17 cellular contexts compared by ENCODE assay signal in genomic region chr19:56097776-56098175, GRCh38. TPM values are rescaled to one million over a fixed set of nuclear protein-coding genes. Genes with fewer than 3 reads are reported as not detected.
A peak's percentile ranks its signal among the peaks of the same experiment; 100 is the strongest.
DNase-seq lines count a peak whose midpoint lies in the region; ATAC-seq and TF ChIP-seq lines count a peak whose summit lies in the region.
"Had no signal": no experiment of that assay in that cellular context is flagged by ENCODE, and none has a peak within 500 bp of the region (broad histone marks: within the 10 kb centered on the region; RNA-seq: fewer than 3 reads in every experiment).

No MANE protein-coding gene starts in this region.

- H3K79me2 ChIP-seq in osteoblast (ENCODE audit: insufficient read depth, low read length): peaks cover 78% of the 10 kb centered on the region

- H3K4me1 ChIP-seq in right cardiac atrium (ENCODE audit: control insufficient read depth, insufficient read depth, low read length) (peaks cover 4% of the 10 kb centered on the region), BLaER1 (peaks cover 36% of the 10 kb centered on the region), osteoblast (ENCODE audit: insufficient read depth, low read length) (no peaks in the 10 kb centered on the region)

- DNase-seq in Right ventricle myocardium inferior (ENCODE audit: missing footprints) (peak; percentile 1), right cardiac atrium (no peak), H7 (peak; percentile 59), osteoblast (ENCODE audit: insufficient read length, low spot score, missing footprints) (peak; percentile 73)
- DNase-seq: C1 segment of cervical spinal cord; CD4-positive, alpha-beta memory T cell; DMS153; DMS79 treated with DMSO at 0.1 percent for 48 hours; EL; HCEC 1CT; HFFc6; KBM-7 had no signal

- H4K20me1 ChIP-seq in BLaER1 (peaks cover 70% of the 10 kb centered on the region), osteoblast (ENCODE audit: insufficient read depth, low read length) (peaks cover 28% of the 10 kb centered on the region)

- ATAC-seq in Right ventricle myocardium inferior: no peak
- ATAC-seq in right cardiac atrium: no peak
- no peak for ATAC-seq in HG03097 (IDR thresholded peaks at IDR 0.05; ENCODE audit: low FRiP score, unreplicated experiment)
- no peak for ATAC-seq in GM18909 (IDR thresholded peaks at IDR 0.05; ENCODE audit: poor library complexity, unreplicated experiment)

- TF ChIP-seq CTCF in osteoblast (IDR thresholded peaks at IDR 0.05; ENCODE audit: extremely low read depth, low read depth, low read length): no peak

- intact Hi-C loops in Right ventricle myocardium inferior (cut with DNase I) (no loop called here), right cardiac atrium (cut with DNase I) (no loop called here)

- H3K9ac ChIP-seq in BLaER1: peak overlapping the region; percentile 59; the same call in 1 of the 2 replicates

- H3K4me2 ChIP-seq in BLaER1: peak overlapping the region; percentile 50
- H3K4me2 ChIP-seq in osteoblast (ENCODE audit: insufficient read depth, low read length): no peak overlapping the region

- no peak overlapping the region for H2AFZ ChIP-seq in osteoblast (ENCODE audit: low read length)

- no peaks in the 10 kb centered on the region for H3K9me3 ChIP-seq in right cardiac atrium (ENCODE audit: control insufficient read depth, low read length)
- peaks cover 29% of the 10 kb centered on the region for H3K9me3 ChIP-seq in BLaER1
- H3K9me3 ChIP-seq in osteoblast (ENCODE audit: low read depth, low read length): no peaks in the 10 kb centered on the region

- H3K27me3 ChIP-seq in right cardiac atrium (ENCODE audit: control insufficient read depth, insufficient read depth) (no peaks in the 10 kb centered on the region), BLaER1 (no peaks in the 10 kb centered on the region), H7 (ENCODE audit: control insufficient read depth, insufficient read depth, low read length) (no peaks in the 10 kb centered on the region), osteoblast (ENCODE audit: insufficient read depth, low read length) (no peaks in the 10 kb centered on the region)

- H3K27ac ChIP-seq in right cardiac atrium (ENCODE audit: low read length): no peak overlapping the region
- peak overlapping the region; percentile 25 for H3K27ac ChIP-seq in BLaER1
- H3K27ac ChIP-seq in osteoblast (ENCODE audit: low read depth, low read length): no peak overlapping the region
- H3K27ac ChIP-seq: 22Rv1, HL-60 had no signal

- no peak overlapping the region for H3K4me3 ChIP-seq in right cardiac atrium (ENCODE audit: low read length)
- no peak overlapping the region for H3K4me3 ChIP-seq in BLaER1
- no peak overlapping the region for H3K4me3 ChIP-seq in H7 (ENCODE audit: insufficient read depth, low read depth, low read length)
- H3K4me3 ChIP-seq in osteoblast (ENCODE audit: insufficient read depth, low read length): no peak overlapping the region

- H3K36me3 ChIP-seq in BLaER1: peaks cover 99% of the 10 kb centered on the region
- H3K36me3 ChIP-seq in H7 (replicated peaks; ENCODE audit: control insufficient read depth, insufficient read depth, low read length): peaks cover 5% of the 10 kb centered on the region
- H3K36me3 ChIP-seq in osteoblast (ENCODE audit: insufficient read depth, low read length): peaks cover 18% of the 10 kb centered on the region

- WGBS in right cardiac atrium: 82% methylated on average over 7 of the region's 7 CpGs

RNA-seq across cellular contexts. Expression of gene ZNF787, which starts 23.3 kb away (rescaled TPM):
- total RNA-seq in Right ventricle myocardium inferior (35.3 TPM), right cardiac atrium (10 to 100 TPM; 22.0 to 29.2 (median 26.2) TPM), osteoblast (23.6 and 27.5 TPM in 2 replicates)
- polyA plus RNA-seq in right cardiac atrium: 25.4 TPM
- 84.2 and 95.4 TPM in 2 replicates for total RNA-seq in H7 (2014; rRNA removed; shearing (Covaris generic))

RNA-seq across cellular contexts. Expression of gene ZNF444, which starts 43.3 kb away (rescaled TPM):
- total RNA-seq in Right ventricle myocardium inferior: 29.1 TPM
- total RNA-seq in right cardiac atrium: 10 to 100 TPM; 19.3 to 29.3 (median 23.1) TPM
- 20.0 TPM for polyA plus RNA-seq in right cardiac atrium
- 60.9 and 63.4 TPM in 2 replicates for total RNA-seq in H7 (2014; rRNA removed; shearing (Covaris generic))
- total RNA-seq in osteoblast: 13.0 and 16.6 TPM in 2 replicates

Comparison
In these comparisons a context has a peak if more than half of its experiments do, and no peak if none do; other contexts are left out.
1. DNase-seq: peak in Right ventricle myocardium inferior (single experiment), H7 (single experiment) and osteoblast (single experiment); none in right cardiac atrium (0 of 3).